15 cellular contexts compared by ENCODE assay signal in genomic region chr9:132857031-132857430, GRCh38. TPM values are rescaled to one million over a fixed set of nuclear protein-coding genes. Genes with fewer than 3 reads are reported as not detected.
A peak's percentile ranks its signal among the peaks of the same experiment; 100 is the strongest.
DNase-seq lines count a peak whose midpoint lies in the region; ATAC-seq, FAIRE-seq and TF ChIP-seq lines count a peak whose summit lies in the region.
"Had no signal": no experiment of that assay in that cellular context is flagged by ENCODE, and none has a peak within 500 bp of the region (broad histone marks: within the 10 kb centered on the region; RNA-seq: fewer than 3 reads in every experiment).

No MANE protein-coding gene starts in this region.

- H3K4me1 ChIP-seq in K562 (replicated peaks in 1 of 2; ENCODE audit: control insufficient read depth in 2 of 2, insufficient read depth in 2 of 2, low read length in 2 of 2) (peaks cover 0 to 8% of the 10 kb centered on the region in 2 experiments; a peak in 1 of 5 replicates), stomach smooth muscle (ENCODE audit: control insufficient read depth, insufficient read depth, low read length) (peaks cover 34% of the 10 kb centered on the region)
- H3K4me1 ChIP-seq: Caco-2, foreskin keratinocyte, lower lobe of right lung, right lobe of liver had no signal

- no peak overlapping the region for H3K4me3 ChIP-seq in K562
- peak overlapping the region in 1 of 2 donors; percentile 47 for H3K4me3 ChIP-seq in stomach smooth muscle (ENCODE audit: low read length in 2 of 2)
- H3K4me3 ChIP-seq: lower lobe of right lung, Peyer's patch, right lobe of liver had no signal

- peak; percentile 21 for DNase-seq in EL
- no peak for DNase-seq in K562 (ENCODE audit: extremely low read depth in 1 of 4, low spot score in 3 of 4)
- peak; percentile 18 to 42 for DNase-seq in left colon
- DNase-seq in DMS79 (lab: John Stamatoyannopoulos, UW) = no peak
- no peak for DNase-seq in ecto neural progenitor cell (ENCODE audit: low spot score)
- no peak for DNase-seq in inferior parietal cortex (ENCODE audit: extremely low spot score)
- DNase-seq: foreskin keratinocyte, lower lobe of right lung, NCI-H2029 treated with DMSO at 0.1 percent for 48 hours had no signal

- CTCF ChIA-PET in K562 (lab: Yijun Ruan, JAX; ENCODE audit: low intra/inter-chr PET ratio) = no interaction called here

- TF ChIP-seq EP300 in K562 (IDR thresholded peaks at IDR 0.05; ENCODE audit: low read length) = no peak

- no TSS peak for BruUV-seq in K562 (replicated peaks; lab: Mats Ljungman, UMichigan)

- 6% methylated on average over 8 of the region's 8 CpGs for WGBS in K562 (ENCODE audit: insufficient coverage, low coverage, missing lambda C conversion rate)

- no peak overlapping the region for H3K4me2 ChIP-seq in K562 (ENCODE audit: insufficient read depth, low read length)

- H2AFZ ChIP-seq in K562 (ENCODE audit: low read depth, low read length) = no peak overlapping the region

- no peaks in the 10 kb centered on the region for H3K9me1 ChIP-seq in K562 (ENCODE audit: control insufficient read depth, insufficient read depth, low read length)

- peaks cover 49 to 73% of the 10 kb centered on the region in 2 experiments for H3K27me3 ChIP-seq in K562 (ENCODE audit: control insufficient read depth in 2 of 2, insufficient read depth in 2 of 2, low read length in 2 of 2)
- no peaks in the 10 kb centered on the region for H3K27me3 ChIP-seq in stomach smooth muscle (ENCODE audit: control insufficient read depth in 1 of 2, insufficient read depth in 2 of 2, low read length in 2 of 2)
- H3K27me3 ChIP-seq: Peyer's patch, right lobe of liver had no signal

- TF ChIP-seq POLR2A in K562 (conservative IDR thresholded peaks at IDR 0.05) = no peak

- ATAC-seq in K562 (no peak), left colon (no peak), GM18861 (IDR thresholded peaks at IDR 0.05; ENCODE audit: unreplicated experiment) (no peak)
- ATAC-seq: foreskin keratinocyte had no signal

- POLR2A ChIA-PET in K562 (lab: Yijun Ruan, JAX) = interaction anchor here (0.7 kb wide), 1 partner anchor 11 kb away, joined by 3 read pairs; no protein-coding TSS in a partner anchor

- intact Hi-C loops in K562 (cut with micrococcal nuclease) = no loop called here
- intact Hi-C loops in left colon (cut with DNase I, micrococcal nuclease) = no loop called here

- FAIRE-seq in K562 (lab: Jason Lieb, UNC) = no peak
- FAIRE-seq: HTR-8/SVneo had no signal

- no peaks in the 10 kb centered on the region for H3K9me3 ChIP-seq in K562 (replicated peaks; ENCODE audit: control insufficient read depth, insufficient read depth, low read depth, low read length)
- no peaks in the 10 kb centered on the region for H3K9me3 ChIP-seq in stomach smooth muscle (ENCODE audit: control insufficient read depth in 2 of 2, low read length in 2 of 2)
- H3K9me3 ChIP-seq: Caco-2, lower lobe of right lung, Peyer's patch, right lobe of liver had no signal

- H3K79me2 ChIP-seq in K562 (ENCODE audit: control insufficient read depth, insufficient read depth, low read length) = no peaks in the 10 kb centered on the region

- H3K27ac ChIP-seq in K562 (ENCODE audit: extremely low read depth, low read depth, low read length) (no peak overlapping the region), stomach smooth muscle (ENCODE audit: low read length) (peak overlapping the region; percentile 92)
- H3K27ac ChIP-seq: foreskin keratinocyte, lower lobe of right lung, right lobe of liver had no signal

- peaks cover 3% of the 10 kb centered on the region; the same call in 1 of the 2 replicates for H4K20me1 ChIP-seq in K562 (replicated peaks; ENCODE audit: control insufficient read depth, insufficient read depth, low read length)

- H3K9ac ChIP-seq in K562 (ENCODE audit: insufficient read depth in 1 of 2, low read depth in 2 of 2, low read length in 2 of 2) (no peak overlapping the region), stomach smooth muscle (ENCODE audit: low read length in 2 of 2) (peak overlapping the region; percentile 28 to 66)

- TF ChIP-seq CTCF in K562 (IDR thresholded peaks at IDR 0.05 in 2 of 3, conservative IDR thresholded peaks at IDR 0.05 in 1 of 3; ENCODE audit: insufficient read depth in 2 of 3, low read depth in 1 of 3, low read length in 3 of 3) = no peak

- H3K36me3 ChIP-seq in K562 (ENCODE audit: control insufficient read depth, insufficient read depth, low read length) (no peaks in the 10 kb centered on the region), stomach smooth muscle (ENCODE audit: control insufficient read depth in 2 of 2, insufficient read depth in 2 of 2, low read length in 2 of 2) (no peaks in the 10 kb centered on the region)
- H3K36me3 ChIP-seq: lower lobe of right lung, Peyer's patch, right lobe of liver had no signal

- TF ChIP-seq RAD21 in K562 (CRISPR knock-in tag; conservative IDR thresholded peaks at IDR 0.05 in 1 of 2, IDR thresholded peaks at IDR 0.05 in 1 of 2) = no peak

- in situ Hi-C loops in K562 (cut with MboI) = no loop called here

TF ChIP-seq in K562, 482 proteins besides CTCF, POLR2A, EP300 and RAD21:
- TF ChIP-seq RBM34 (IDR thresholded peaks at IDR 0.05; ENCODE audit: borderline replicate concordance, insufficient read depth, low read length) = no peak
- no peak for TF ChIP-seq RFX7 (CRISPR knock-in tag; IDR thresholded peaks at IDR 0.05)
- TF ChIP-seq ZNF121 (CRISPR knock-in tag; conservative IDR thresholded peaks at IDR 0.05) = no peak
- peak; percentile 43 for TF ChIP-seq CEBPB (tag; IDR thresholded peaks at IDR 0.05)
- TF ChIP-seq LARP7 (IDR thresholded peaks at IDR 0.05) = no peak
- TF ChIP-seq BRF2 (IDR thresholded peaks at IDR 0.05; ENCODE audit: borderline replicate concordance, insufficient read depth, insufficient read length) = no peak
- TF ChIP-seq PTTG1 (tag; IDR thresholded peaks at IDR 0.05; ENCODE audit: low read depth) = no peak
- no peak for TF ChIP-seq RNF2 (IDR thresholded peaks at IDR 0.05)
- TF ChIP-seq CEBPG (CRISPR knock-in tag; IDR thresholded peaks at IDR 0.05) = no peak
- peak in 1 of 2 experiments; percentile 45; a peak in 1 of 4 replicates for TF ChIP-seq CEBPG (tag; conservative IDR thresholded peaks at IDR 0.05 in 1 of 2, IDR thresholded peaks at IDR 0.05 in 1 of 2)
- TF ChIP-seq ZSCAN29 (IDR thresholded peaks at IDR 0.05) = no peak

RNA-seq across cellular contexts. Expression of gene AK8, which starts 21.1 kb away (rescaled TPM):
- total RNA-seq in K562 (2011; cell fraction: chromatin; rRNA removed; ENCODE audit: low replicate concordance) = not detected in 2 replicates
- total RNA-seq in K562 (2011; cell fraction: nucleolus; rRNA removed) = not detected in 2 replicates
- total RNA-seq in K562 (2011; cell fraction: nucleoplasm; rRNA removed) = 0.22 TPM in 1 of 2 replicates, not detected in the other
- total RNA-seq in K562 (2014; rRNA removed) (not detected in 2 replicates), K562 (2014; rRNA removed; fragmentation: Illumina TruSeq; extraction: Trizol) (not detected in 2 replicates), K562 (2015; rRNA removed; fragmentation: Illumina TruSeq; extraction: Trizol) (not detected in 2 replicates), K562 (2021) (not detected in 2 replicates), left colon (under 1 TPM in 1 of 2 donors, not detected in 1; 0.67 TPM)
- polyA plus RNA-seq in K562 (2011; rRNA removed) (0.03 TPM in 1 of 2 replicates, not detected in the other), K562 (2014; fragmentation: Illumina TruSeq; extraction: Trizol) (not detected in 2 replicates), K562 (2014; fragmentation: Nextera tagmentation; extraction: Ambion mirVana) (under 1 TPM; 0.06 to 0.37 TPM), K562 (2014; rRNA removed) (not detected in 2 replicates)
- polyA plus RNA-seq in K562 (2011; cell fraction: cytosol; rRNA removed) = not detected in 2 replicates
- polyA plus RNA-seq in K562 (2011; cell fraction: nucleus; rRNA removed) = 0.06 and 0.09 TPM in 2 replicates
- 0.05 and 0.36 TPM in 2 replicates for polyA plus RNA-seq in K562 (2012)
- polyA minus RNA-seq in K562 (2011; rRNA and poly(A)+ RNA removed) = 0.09 TPM in 1 of 2 replicates, not detected in the other
- not detected in 2 replicates for polyA minus RNA-seq in K562 (2011; cell fraction: cytosol; rRNA and poly(A)+ RNA removed)
- polyA minus RNA-seq in K562 (2011; cell fraction: nucleus; rRNA and poly(A)+ RNA removed) = 0.22 and 0.27 TPM in 2 replicates
- total RNA-seq: Peyer's patch had no signal

RNA-seq across cellular contexts. Expression of gene SPACA9, which starts 21.7 kb away (rescaled TPM):
- total RNA-seq in K562 (2011; cell fraction: chromatin; rRNA removed; ENCODE audit: low replicate concordance) = 0.33 and 0.46 TPM in 2 replicates
- total RNA-seq in K562 (2011; cell fraction: nucleolus; rRNA removed) = 0.17 and 0.26 TPM in 2 replicates
- 0.37 and 0.69 TPM in 2 replicates for total RNA-seq in K562 (2011; cell fraction: nucleoplasm; rRNA removed)
- total RNA-seq in K562 (2014; rRNA removed) (0.36 and 0.41 TPM in 2 replicates), K562 (2014; rRNA removed; fragmentation: Illumina TruSeq; extraction: Trizol) (0.33 and 0.54 TPM in 2 replicates), K562 (2015; rRNA removed; fragmentation: Illumina TruSeq; extraction: Trizol) (0.22 and 0.30 TPM in 2 replicates), K562 (2021) (0.38 and 0.40 TPM in 2 replicates), left colon (1 to 10 TPM; 1.2 to 2.6 TPM)
- polyA plus RNA-seq in K562 (2011; rRNA removed) (0.45 and 0.61 TPM in 2 replicates), K562 (2014; fragmentation: Illumina TruSeq; extraction: Trizol) (0.51 and 0.75 TPM in 2 replicates), K562 (2014; fragmentation: Nextera tagmentation; extraction: Ambion mirVana) (under 1 TPM; 0.06 to 0.17 TPM), K562 (2014; rRNA removed) (0.41 and 0.71 TPM in 2 replicates)
- 0.53 and 0.70 TPM in 2 replicates for polyA plus RNA-seq in K562 (2011; cell fraction: cytosol; rRNA removed)
- 0.38 and 0.73 TPM in 2 replicates for polyA plus RNA-seq in K562 (2011; cell fraction: nucleus; rRNA removed)
- 0.48 and 1.8 TPM in 2 replicates for polyA plus RNA-seq in K562 (2012)
- polyA minus RNA-seq in K562 (2011; rRNA and poly(A)+ RNA removed) = 0.15 and 0.25 TPM in 2 replicates
- polyA minus RNA-seq in K562 (2011; cell fraction: cytosol; rRNA and poly(A)+ RNA removed) = 0.57 TPM in 1 of 2 replicates, not detected in the other
- 0.13 and 0.22 TPM in 2 replicates for polyA minus RNA-seq in K562 (2011; cell fraction: nucleus; rRNA and poly(A)+ RNA removed)

Comparison
In these comparisons a context has a peak if more than half of its experiments do, and no peak if none do; other contexts are left out.
1. DNase-seq: peak in EL (single experiment) and left colon (2 of 2); none in K562 (0 of 4), DMS79 (single experiment), ecto neural progenitor cell (single experiment) and inferior parietal cortex (single experiment).
2. H3K9ac ChIP-seq: peak in stomach smooth muscle (2 of 2); none in K562 (0 of 2).